ENCODE assay signal across 14 cellular contexts in the genomic region with DNA sequence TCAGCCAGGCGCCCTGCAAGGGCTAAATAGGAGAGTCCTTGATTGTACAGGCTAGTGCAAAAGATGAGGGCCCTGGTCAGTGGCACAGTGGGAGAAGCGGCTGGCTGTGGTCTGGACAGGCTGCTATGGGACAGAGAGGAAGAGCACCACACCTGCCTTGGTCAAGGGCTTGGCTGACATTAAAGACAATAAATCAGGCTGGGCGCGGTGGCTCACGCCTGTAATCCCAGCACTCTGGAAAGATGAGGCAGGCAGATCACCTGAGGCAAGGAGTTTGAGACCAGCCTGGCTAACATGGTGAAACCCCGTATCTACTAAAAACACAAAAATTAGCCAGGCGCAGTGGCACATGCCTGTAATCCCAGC.
DNase-seq lines count a peak whose midpoint lies in the region; FAIRE-seq and TF ChIP-seq lines count a peak whose summit lies in the region.
"Had no signal": no experiment of that assay in that cellular context is flagged by ENCODE, and none has a peak within 500 bp of the region (broad histone marks: within the 10 kb centered on the region; RNA-seq: fewer than 3 reads in every experiment).

No MANE protein-coding gene starts in this region.

- no peaks in the 10 kb centered on the region for H3K79me1 ChIP-seq in mesenchymal stem cell (replicated peaks; ENCODE audit: low read length, poor library complexity, severe bottlenecking)

- H3K23ac ChIP-seq in mesenchymal stem cell (ENCODE audit: low read length in 2 of 2) = no peak overlapping the region

- no peak for TF ChIP-seq CTCF in colonic mucosa (IDR thresholded peaks at IDR 0.05)
- no peak for TF ChIP-seq CTCF in vagina (IDR thresholded peaks at IDR 0.05)

- H3K14ac ChIP-seq in mesenchymal stem cell (ENCODE audit: low read length in 2 of 2) = no peak overlapping the region

- H3K36me3 Mint-ChIP-seq in activated naive CD8-positive, alpha-beta T cell = peaks cover 3% of the 10 kb centered on the region
- peaks cover 4% of the 10 kb centered on the region for H3K36me3 Mint-ChIP-seq in activated naive CD8-positive, alpha-beta T cell treated with anti-CD3 and anti-CD28 coated beads for 36 hours
- H3K36me3 Mint-ChIP-seq: CD8-positive, alpha-beta T cell had no signal

- H2BK12ac ChIP-seq in mesenchymal stem cell (ENCODE audit: low read length in 2 of 2) = peak overlapping the region in 1 of 2 experiments; percentile 0

- H3K9me3 ChIP-seq in colonic mucosa (no peaks in the 10 kb centered on the region), mesenchymal stem cell (ENCODE audit: control insufficient read depth, low read length) (no peaks in the 10 kb centered on the region), vagina (no peaks in the 10 kb centered on the region)

- H2BK15ac ChIP-seq in mesenchymal stem cell (ENCODE audit: low read depth, poor library complexity, severe bottlenecking) = no peak overlapping the region

- H3K4me3 ChIP-seq in colonic mucosa (no peak overlapping the region), mesenchymal stem cell (ENCODE audit: insufficient read depth in 1 of 2, low read depth in 1 of 2, low read length in 2 of 2) (no peak overlapping the region), vagina (no peak overlapping the region)

- H3K36me3 ChIP-seq in colonic mucosa (no peaks in the 10 kb centered on the region), mesenchymal stem cell (ENCODE audit: control insufficient read depth in 1 of 2, insufficient read depth in 2 of 2, low read depth in 1 of 2, low read length in 2 of 2) (peaks cover 0 to 16% of the 10 kb centered on the region in 2 experiments), vagina (peaks cover 0 to 5% of the 10 kb centered on the region in 2 donors)

- no peak overlapping the region for H2AK5ac ChIP-seq in mesenchymal stem cell (ENCODE audit: low read length, severe bottlenecking)

- H2AFZ ChIP-seq in mesenchymal stem cell (ENCODE audit: low read depth, low read length) = no peak overlapping the region

- no peak overlapping the region for H4K8ac ChIP-seq in mesenchymal stem cell (ENCODE audit: low read length)

- FAIRE-seq in urothelium cell line (lab: Jason Lieb, UNC) = no peak

- H3K4me1 ChIP-seq in colonic mucosa = peaks cover 4% of the 10 kb centered on the region
- peaks cover 1% of the 10 kb centered on the region for H3K4me1 ChIP-seq in mesenchymal stem cell (ENCODE audit: control insufficient read depth, insufficient read depth, low read depth, low read length)
- peaks cover 22% of the 10 kb centered on the region for H3K4me1 ChIP-seq in vagina

- H3K9ac ChIP-seq in colonic mucosa (ENCODE audit: low read depth in 2 of 2, low read length in 2 of 2) (no peak overlapping the region), mesenchymal stem cell (ENCODE audit: low read length) (no peak overlapping the region)

- H3K4me3 Mint-ChIP-seq in activated naive CD8-positive, alpha-beta T cell = no peak overlapping the region
- no peak overlapping the region for H3K4me3 Mint-ChIP-seq in activated naive CD8-positive, alpha-beta T cell treated with anti-CD3 and anti-CD28 coated beads for 36 hours
- H3K4me3 Mint-ChIP-seq: activated naive CD4-positive, alpha-beta T cell treated with anti-CD3 and anti-CD28 coated beads, Interleukin-2, amount 10 ng/mL, durations not matched to agents 7 days and 5 days; brain; CD8-positive, alpha-beta T cell had no signal

- H2BK120ac ChIP-seq in mesenchymal stem cell (ENCODE audit: low read depth, low read length) = no peak overlapping the region

- no peaks in the 10 kb centered on the region for H3K9me3 Mint-ChIP-seq in activated naive CD8-positive, alpha-beta T cell (ENCODE audit: low read depth)
- H3K9me3 Mint-ChIP-seq in activated naive CD8-positive, alpha-beta T cell treated with anti-CD3 and anti-CD28 coated beads for 36 hours = no peaks in the 10 kb centered on the region
- H3K9me3 Mint-ChIP-seq: brain; CD8-positive, alpha-beta T cell had no signal

- H3K27ac Mint-ChIP-seq in activated naive CD8-positive, alpha-beta T cell = peak overlapping the region; percentile 30
- H3K27ac Mint-ChIP-seq in activated naive CD8-positive, alpha-beta T cell treated with anti-CD3 and anti-CD28 coated beads for 36 hours = no peak overlapping the region
- H3K27ac Mint-ChIP-seq: brain; CD8-positive, alpha-beta T cell had no signal

- no peak for TF ChIP-seq POLR2A in vagina (IDR thresholded peaks at IDR 0.05)

- H3K27ac ChIP-seq in colonic mucosa = peak overlapping the region; percentile 15
- H3K27ac ChIP-seq in mesenchymal stem cell (ENCODE audit: low read length, poor library complexity, severe bottlenecking) = no peak overlapping the region
- H3K27ac ChIP-seq in vagina = peak overlapping the region; percentile 65

- no peak for DNase-seq in activated naive CD8-positive, alpha-beta T cell treated with anti-CD3 and anti-CD28 coated beads for 36 hours
- DNase-seq in colonic mucosa = peak; percentile 35
- no peak for DNase-seq in mesenchymal stem cell
- DNase-seq in vagina (ENCODE audit: extremely low spot score in 2 of 2) = no peak
- no peak for DNase-seq in NCI-H82 treated with DMSO at 0.1 percent for 48 hours (lab: John Stamatoyannopoulos, UW; ENCODE audit: unreplicated experiment)
- DNase-seq in urothelium cell line (ENCODE audit: low spot score) = no peak
- DNase-seq in SIG-M5 (lab: John Stamatoyannopoulos, UW) = no peak
- DNase-seq: activated CD4-positive, CD25-positive, alpha-beta regulatory T cell; activated CD8-positive, alpha-beta memory T cell treated with anti-CD3 and anti-CD28 coated beads, Interleukin-2, amount 50 U/mL, for 48 hours; activated naive CD4-positive, alpha-beta T cell treated with anti-CD3 and anti-CD28 coated beads, Interleukin-2, amount 10 ng/mL, durations not matched to agents 7 days and 5 days; MV-4-11 had no signal

- no peak overlapping the region for H3K18ac ChIP-seq in mesenchymal stem cell (ENCODE audit: low read depth in 1 of 2, low read length in 2 of 2)

- no peak overlapping the region for H2BK5ac ChIP-seq in mesenchymal stem cell (ENCODE audit: low read depth, low read length, poor library complexity, severe bottlenecking)

- H4K91ac ChIP-seq in mesenchymal stem cell (ENCODE audit: low read length) = peak overlapping the region; percentile 9

- no peak overlapping the region for H3K4me2 ChIP-seq in mesenchymal stem cell (ENCODE audit: low read length, poor library complexity, severe bottlenecking)

- H3K27me3 ChIP-seq in colonic mucosa = no peaks in the 10 kb centered on the region
- H3K27me3 ChIP-seq in mesenchymal stem cell (ENCODE audit: control insufficient read depth in 1 of 2, insufficient read depth in 1 of 2, low read length in 2 of 2) = no peaks in the 10 kb centered on the region
- no peaks in the 10 kb centered on the region for H3K27me3 ChIP-seq in vagina

- WGBS in mesenchymal stem cell = 98% methylated on average over 7 of the region's 7 CpGs

- intact Hi-C loops in colonic mucosa (cut with DNase I) (no loop called here), vagina (cut with DNase I) (no loop called here)

- H3K4me1 Mint-ChIP-seq in activated naive CD8-positive, alpha-beta T cell (ENCODE audit: low read depth) = peaks cover 39% of the 10 kb centered on the region
- peaks cover 37% of the 10 kb centered on the region for H3K4me1 Mint-ChIP-seq in activated naive CD8-positive, alpha-beta T cell treated with anti-CD3 and anti-CD28 coated beads for 36 hours

- no peaks in the 10 kb centered on the region for H3K27me3 Mint-ChIP-seq in activated naive CD8-positive, alpha-beta T cell
- no peaks in the 10 kb centered on the region for H3K27me3 Mint-ChIP-seq in activated naive CD8-positive, alpha-beta T cell treated with anti-CD3 and anti-CD28 coated beads for 36 hours
- H3K27me3 Mint-ChIP-seq: activated naive CD4-positive, alpha-beta T cell treated with anti-CD3 and anti-CD28 coated beads, Interleukin-2, amount 10 ng/mL, durations not matched to agents 7 days and 5 days; brain had no signal

- no peak overlapping the region for H3K4ac ChIP-seq in mesenchymal stem cell (ENCODE audit: low read depth in 1 of 2, low read length in 2 of 2)
